1 cellular context compared by ENCODE assay signal in genomic region chr2:97868986-97869721, GRCh38.
TF ChIP-seq lines count a peak whose summit lies in the region.

No MANE protein-coding gene starts in this region.

TF ChIP-seq in HEK293T, 16 proteins besides CTCF, POLR2A, EP300 and RAD21 (continued from another document):
- no peak for TF ChIP-seq PKNOX1 (IDR thresholded peaks at IDR 0.05)
- no peak for TF ChIP-seq TARDBP (IDR thresholded peaks at IDR 0.05)
